In the genomic region with DNA sequence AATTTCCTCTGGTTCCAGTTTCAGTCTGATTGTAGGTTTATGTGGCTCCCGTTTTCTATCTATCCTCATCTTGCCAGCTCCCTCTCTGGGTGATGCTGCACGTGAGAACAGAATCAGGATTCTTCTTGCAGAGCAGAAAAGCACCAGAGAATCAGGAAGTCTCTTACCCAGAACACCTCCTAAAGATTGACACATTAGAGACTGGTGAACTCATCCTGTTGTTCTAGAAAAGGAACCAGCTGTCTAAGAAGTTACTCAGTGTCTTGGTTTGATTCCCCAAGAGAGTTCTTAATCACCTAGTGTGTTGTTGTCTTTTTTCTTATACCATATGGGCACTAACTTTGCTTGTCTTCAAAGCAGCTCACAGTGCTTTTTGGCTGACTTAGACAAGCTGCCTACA, we compare ENCODE assay signal across 16 cellular contexts.
DNase-seq lines count a peak whose midpoint lies in the region; ATAC-seq and TF ChIP-seq lines count a peak whose summit lies in the region.
"Had no signal": no experiment of that assay in that cellular context is flagged by ENCODE, and none has a peak within 500 bp of the region (broad histone marks: within the 10 kb centered on the region; RNA-seq: fewer than 3 reads in every experiment).

No MANE protein-coding gene starts in this region.

- no peak for TF ChIP-seq CTCF in GM06990 (IDR thresholded peaks at IDR 0.05; ENCODE audit: insufficient read depth, low read length, poor library complexity, severe bottlenecking)
- TF ChIP-seq CTCF in GM20000 (IDR thresholded peaks at IDR 0.05; ENCODE audit: extremely low read depth, missing control alignments): no peak
- TF ChIP-seq CTCF in epithelial cell of proximal tubule (conservative IDR thresholded peaks at IDR 0.05; ENCODE audit: low read depth, low read length): no peak
- no peak for TF ChIP-seq CTCF in WTC11 (IDR thresholded peaks at IDR 0.05)

- ATAC-seq in HG03460 (IDR thresholded peaks at IDR 0.05; ENCODE audit: unreplicated experiment) (peak; percentile 69), WTC11 (no peak)
- ATAC-seq: mucosa of descending colon had no signal

- no peak overlapping the region for H3K4me3 Mint-ChIP-seq in WTC11
- H3K4me3 Mint-ChIP-seq: activated naive CD8-positive, alpha-beta T cell treated with anti-CD3 and anti-CD28 coated beads, Interleukin-2, amount 10 ng/mL, durations not matched to agents 7 days and 5 days; stimulated activated naive CD8-positive, alpha-beta T cell treated with anti-CD3 and anti-CD28 coated beads, Interleukin-15, Interleukin-2, amounts not matched to agents 100 ng/mL and 50 ng/mL, for 24 hours had no signal

- H3K36me3 ChIP-seq in GM06990 (ENCODE audit: control insufficient read depth, insufficient read depth, low read length): no peaks in the 10 kb centered on the region
- H3K36me3 ChIP-seq: BE2C, SJSA1 had no signal

- no peak overlapping the region for H3K27ac Mint-ChIP-seq in WTC11
- H3K27ac Mint-ChIP-seq: activated naive CD8-positive, alpha-beta T cell treated with anti-CD3 and anti-CD28 coated beads, Interleukin-2, amount 10 ng/mL, durations not matched to agents 7 days and 5 days; progenitor cell of endocrine pancreas; stimulated activated naive CD8-positive, alpha-beta T cell treated with anti-CD3 and anti-CD28 coated beads, Interleukin-15, Interleukin-2, amounts not matched to agents 100 ng/mL and 50 ng/mL, for 24 hours had no signal

- no peaks in the 10 kb centered on the region for H3K27me3 ChIP-seq in GM06990 (replicated peaks; ENCODE audit: control insufficient read depth, insufficient read depth, low read length)
- H3K27me3 ChIP-seq: BE2C, SJSA1 had no signal

- POLR2A ChIA-PET in WTC11 (lab: Charles Lee): no interaction called here

- no peaks in the 10 kb centered on the region for H3K4me1 Mint-ChIP-seq in WTC11
- H3K4me1 Mint-ChIP-seq: activated naive CD8-positive, alpha-beta T cell treated with anti-CD3 and anti-CD28 coated beads, Interleukin-2, amount 10 ng/mL, durations not matched to agents 7 days and 5 days had no signal

- no peaks in the 10 kb centered on the region for H3K36me3 Mint-ChIP-seq in WTC11
- H3K36me3 Mint-ChIP-seq: activated naive CD8-positive, alpha-beta T cell treated with anti-CD3 and anti-CD28 coated beads, Interleukin-2, amount 10 ng/mL, durations not matched to agents 7 days and 5 days had no signal

- H3K9me3 Mint-ChIP-seq in WTC11: no peaks in the 10 kb centered on the region
- H3K9me3 Mint-ChIP-seq: activated naive CD8-positive, alpha-beta T cell treated with anti-CD3 and anti-CD28 coated beads, Interleukin-2, amount 10 ng/mL, durations not matched to agents 7 days and 5 days; stimulated activated naive CD8-positive, alpha-beta T cell treated with anti-CD3 and anti-CD28 coated beads, Interleukin-15, Interleukin-2, amounts not matched to agents 100 ng/mL and 50 ng/mL, for 24 hours had no signal

- H3K4me3 ChIP-seq in GM06990 (replicated peaks; ENCODE audit: low read depth, low read length) (no peak overlapping the region), epithelial cell of proximal tubule (ENCODE audit: low read depth, low read length) (no peak overlapping the region)
- H3K4me3 ChIP-seq: mucosa of descending colon, SJSA1 had no signal

- peak; percentile 25 for DNase-seq in GM06990 (ENCODE audit: extremely low read depth, insufficient read length)
- DNase-seq in GM20000 (ENCODE audit: low spot score): peak; percentile 6
- peak; percentile 29 for DNase-seq in epithelial cell of proximal tubule (ENCODE audit: low read depth)
- no peak for DNase-seq in dedifferentiated amniotic fluid mesenchymal stem cell (ENCODE audit: extremely low spot score)
- no peak for DNase-seq in inferior parietal cortex (ENCODE audit: extremely low spot score)
- DNase-seq in WTC11 (ENCODE audit: low spot score): no peak
- DNase-seq in HUDEP-2 (lab: John Stamatoyannopoulos, UW; ENCODE audit: unreplicated experiment in 76 of 76): no peak
- DNase-seq: activated naive CD8-positive, alpha-beta T cell treated with anti-CD3 and anti-CD28 coated beads, Interleukin-2, amount 10 ng/mL, durations not matched to agents 7 days and 5 days; BE2C; mucosa of descending colon; NCI-H1092; stimulated activated CD4-positive, alpha-beta T cell treated with anti-CD3 and anti-CD28 coated beads, Interleukin-4, amount 100 ng/mL, for 24 hours had no signal

- CTCF ChIA-PET in WTC11 (lab: Charles Lee): no interaction called here

- no peaks in the 10 kb centered on the region for H3K27me3 Mint-ChIP-seq in WTC11 (ENCODE audit: low read depth)
- H3K27me3 Mint-ChIP-seq: activated naive CD8-positive, alpha-beta T cell treated with anti-CD3 and anti-CD28 coated beads, Interleukin-2, amount 10 ng/mL, durations not matched to agents 7 days and 5 days had no signal

TF ChIP-seq in WTC11, 78 proteins besides CTCF, POLR2A, EP300 and RAD21 (continues in another document):
- TF ChIP-seq TP53 (CRISPR knock-in tag; IDR thresholded peaks at IDR 0.05) (no peak), CBFB (CRISPR knock-in tag; IDR thresholded peaks at IDR 0.05; ENCODE audit: low read depth) (no peak), NR1H2 (CRISPR knock-in tag; IDR thresholded peaks at IDR 0.05) (no peak), ZNF219 (CRISPR knock-in tag; IDR thresholded peaks at IDR 0.05; ENCODE audit: borderline replicate concordance) (no peak)
- TF ChIP-seq, protein P1, sequence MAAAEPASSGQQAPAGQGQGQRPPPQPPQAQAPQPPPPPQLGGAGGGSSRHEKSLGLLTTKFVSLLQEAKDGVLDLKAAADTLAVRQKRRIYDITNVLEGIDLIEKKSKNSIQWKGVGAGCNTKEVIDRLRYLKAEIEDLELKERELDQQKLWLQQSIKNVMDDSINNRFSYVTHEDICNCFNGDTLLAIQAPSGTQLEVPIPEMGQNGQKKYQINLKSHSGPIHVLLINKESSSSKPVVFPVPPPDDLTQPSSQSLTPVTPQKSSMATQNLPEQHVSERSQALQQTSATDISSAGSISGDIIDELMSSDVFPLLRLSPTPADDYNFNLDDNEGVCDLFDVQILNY (CRISPR knock-in tag; IDR thresholded peaks at IDR 0.05): no peak
- TF ChIP-seq, protein P2, sequence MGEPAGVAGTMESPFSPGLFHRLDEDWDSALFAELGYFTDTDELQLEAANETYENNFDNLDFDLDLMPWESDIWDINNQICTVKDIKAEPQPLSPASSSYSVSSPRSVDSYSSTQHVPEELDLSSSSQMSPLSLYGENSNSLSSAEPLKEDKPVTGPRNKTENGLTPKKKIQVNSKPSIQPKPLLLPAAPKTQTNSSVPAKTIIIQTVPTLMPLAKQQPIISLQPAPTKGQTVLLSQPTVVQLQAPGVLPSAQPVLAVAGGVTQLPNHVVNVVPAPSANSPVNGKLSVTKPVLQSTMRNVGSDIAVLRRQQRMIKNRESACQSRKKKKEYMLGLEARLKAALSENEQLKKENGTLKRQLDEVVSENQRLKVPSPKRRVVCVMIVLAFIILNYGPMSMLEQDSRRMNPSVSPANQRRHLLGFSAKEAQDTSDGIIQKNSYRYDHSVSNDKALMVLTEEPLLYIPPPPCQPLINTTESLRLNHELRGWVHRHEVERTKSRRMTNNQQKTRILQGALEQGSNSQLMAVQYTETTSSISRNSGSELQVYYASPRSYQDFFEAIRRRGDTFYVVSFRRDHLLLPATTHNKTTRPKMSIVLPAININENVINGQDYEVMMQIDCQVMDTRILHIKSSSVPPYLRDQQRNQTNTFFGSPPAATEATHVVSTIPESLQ (CRISPR knock-in tag; IDR thresholded peaks at IDR 0.05): no peak
- TF ChIP-seq, protein P3, sequence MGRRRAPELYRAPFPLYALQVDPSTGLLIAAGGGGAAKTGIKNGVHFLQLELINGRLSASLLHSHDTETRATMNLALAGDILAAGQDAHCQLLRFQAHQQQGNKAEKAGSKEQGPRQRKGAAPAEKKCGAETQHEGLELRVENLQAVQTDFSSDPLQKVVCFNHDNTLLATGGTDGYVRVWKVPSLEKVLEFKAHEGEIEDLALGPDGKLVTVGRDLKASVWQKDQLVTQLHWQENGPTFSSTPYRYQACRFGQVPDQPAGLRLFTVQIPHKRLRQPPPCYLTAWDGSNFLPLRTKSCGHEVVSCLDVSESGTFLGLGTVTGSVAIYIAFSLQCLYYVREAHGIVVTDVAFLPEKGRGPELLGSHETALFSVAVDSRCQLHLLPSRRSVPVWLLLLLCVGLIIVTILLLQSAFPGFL (CRISPR knock-in tag; IDR thresholded peaks at IDR 0.05; ENCODE audit: borderline replicate concordance): no peak
- TF ChIP-seq, protein P4, sequence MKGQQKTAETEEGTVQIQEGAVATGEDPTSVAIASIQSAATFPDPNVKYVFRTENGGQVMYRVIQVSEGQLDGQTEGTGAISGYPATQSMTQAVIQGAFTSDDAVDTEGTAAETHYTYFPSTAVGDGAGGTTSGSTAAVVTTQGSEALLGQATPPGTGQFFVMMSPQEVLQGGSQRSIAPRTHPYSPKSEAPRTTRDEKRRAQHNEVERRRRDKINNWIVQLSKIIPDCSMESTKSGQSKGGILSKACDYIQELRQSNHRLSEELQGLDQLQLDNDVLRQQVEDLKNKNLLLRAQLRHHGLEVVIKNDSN (CRISPR knock-in tag; IDR thresholded peaks at IDR 0.05): no peak
- TF ChIP-seq, protein P5, sequence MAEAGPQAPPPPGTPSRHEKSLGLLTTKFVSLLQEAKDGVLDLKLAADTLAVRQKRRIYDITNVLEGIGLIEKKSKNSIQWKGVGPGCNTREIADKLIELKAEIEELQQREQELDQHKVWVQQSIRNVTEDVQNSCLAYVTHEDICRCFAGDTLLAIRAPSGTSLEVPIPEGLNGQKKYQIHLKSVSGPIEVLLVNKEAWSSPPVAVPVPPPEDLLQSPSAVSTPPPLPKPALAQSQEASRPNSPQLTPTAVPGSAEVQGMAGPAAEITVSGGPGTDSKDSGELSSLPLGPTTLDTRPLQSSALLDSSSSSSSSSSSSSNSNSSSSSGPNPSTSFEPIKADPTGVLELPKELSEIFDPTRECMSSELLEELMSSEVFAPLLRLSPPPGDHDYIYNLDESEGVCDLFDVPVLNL (CRISPR knock-in tag; IDR thresholded peaks at IDR 0.05; ENCODE audit: borderline replicate concordance, low read depth): no peak
- TF ChIP-seq, protein P6, sequence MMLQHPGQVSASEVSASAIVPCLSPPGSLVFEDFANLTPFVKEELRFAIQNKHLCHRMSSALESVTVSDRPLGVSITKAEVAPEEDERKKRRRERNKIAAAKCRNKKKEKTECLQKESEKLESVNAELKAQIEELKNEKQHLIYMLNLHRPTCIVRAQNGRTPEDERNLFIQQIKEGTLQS (CRISPR knock-in tag; conservative IDR thresholded peaks at IDR 0.05): no peak

Comparison
In these comparisons a context has a peak if more than half of its experiments do, and no peak if none do; other contexts are left out.
1. DNase-seq: peak in GM06990 (single experiment), GM20000 (single experiment) and epithelial cell of proximal tubule (single experiment); none in dedifferentiated amniotic fluid mesenchymal stem cell (single experiment), inferior parietal cortex (single experiment), WTC11 (single experiment) and HUDEP-2 (0 of 76).